In genomic region chr14:103250181-103250580, GRCh38 we compare ENCODE assay signal across 22 cellular contexts.
A peak's percentile ranks its signal among the peaks of the same experiment; 100 is the strongest.
DNase-seq lines count a peak whose midpoint lies in the region; ATAC-seq, FAIRE-seq and TF ChIP-seq lines count a peak whose summit lies in the region.
"Had no signal": no experiment of that assay in that cellular context is flagged by ENCODE, and none has a peak within 500 bp of the region (broad histone marks: within the 10 kb centered on the region; RNA-seq: fewer than 3 reads in every experiment).

No MANE protein-coding gene starts in this region.

- H2AFZ ChIP-seq in GM23338 (peak overlapping the region; percentile 80; the same call in 1 of the 2 replicates), PC-3 (ENCODE audit: low read length) (0 out of 2 replicates have a peak overlapping the region, but pooled peaks have one; percentile 39), H1 (ENCODE audit: low read length) (no peak overlapping the region)
- H2AFZ ChIP-seq: GM23248 had no signal

- H2AK5ac ChIP-seq in H1 (ENCODE audit: low read depth, low read length) = no peak overlapping the region

- no peak overlapping the region for H2BK5ac ChIP-seq in H1 (ENCODE audit: low read depth, low read length)

- H3K23ac ChIP-seq in H1 (ENCODE audit: insufficient read length) = no peak overlapping the region

- no peaks in the 10 kb centered on the region for H3K27me3 ChIP-seq in GM23338 (ENCODE audit: insufficient read depth)
- no peaks in the 10 kb centered on the region for H3K27me3 ChIP-seq in PC-3 (ENCODE audit: low read length)
- no peaks in the 10 kb centered on the region for H3K27me3 ChIP-seq in H1 (replicated peaks in 1 of 4; ENCODE audit: control insufficient read depth in 3 of 4, extremely low read depth in 1 of 4, insufficient read depth in 3 of 4, low read length in 3 of 4)
- H3K27me3 ChIP-seq in brain microvascular endothelial cell (replicated peaks) = peaks cover 2% of the 10 kb centered on the region
- no peaks in the 10 kb centered on the region for H3K27me3 ChIP-seq in HAP-1 (ENCODE audit: low read depth)
- H3K27me3 ChIP-seq: BE2C had no signal

- TF ChIP-seq CTCF in GM23338 (conservative IDR thresholded peaks at IDR 0.05; ENCODE audit: low read depth in 2 of 2) (peak; percentile 57 to 58), PC-3 (conservative IDR thresholded peaks at IDR 0.05; ENCODE audit: low read depth, low read length) (no peak), H1 (IDR thresholded peaks at IDR 0.05; ENCODE audit: control extremely low read depth in 1 of 3, insufficient read depth in 1 of 3, low read depth in 1 of 3, low read length in 3 of 3) (peak; percentile 44 to 52 (median 50)), brain microvascular endothelial cell (IDR thresholded peaks at IDR 0.05; ENCODE audit: low read depth, low read length, missing control alignments) (no peak)

- H3K27ac Mint-ChIP-seq in GM23338 = no peak overlapping the region
- H3K27ac Mint-ChIP-seq: CD8-positive, alpha-beta memory T cell had no signal

- WGBS in H1 (ENCODE audit: extremely low coverage in 1 of 2, insufficient coverage in 1 of 2, insufficient read length in 1 of 2, insufficient replicate concordance in 2 of 2, low coverage in 1 of 2, low lambda C conversion rate in 2 of 2, missing lambda C conversion rate in 1 of 2), 2 experiments = 86% methylated on average over 6 of the region's 6 CpGs; no CpG with 5 or more reads in 1 of the 2 experiments
- WGBS in urinary bladder = 77% methylated on average over 6 of the region's 6 CpGs

- DNase-seq in GM23338 (ENCODE audit: low spot score) (peak; percentile 47), PC-3 (no peak), H1 (ENCODE audit: low read depth in 1 of 2, low spot score in 2 of 2) (no peak), brain microvascular endothelial cell (no peak), HAP-1 (ENCODE audit: low spot score in 2 of 2) (no peak), AG08396 (ENCODE audit: low spot score) (no peak)
- DNase-seq: 8988T; C1 segment of cervical spinal cord; CD4-positive, CD25-positive, alpha-beta regulatory T cell; CD8-positive, alpha-beta memory T cell; COR-L47; DMS 273 treated with DMSO at 0.1 percent for 48 hours; DMS53; DND-41; EL; GM23248 had no signal

- H3K4ac ChIP-seq in H1 (replicated peaks; ENCODE audit: insufficient read length, low read depth, low read length) = no peak overlapping the region

- TF ChIP-seq EP300 in H1 (IDR thresholded peaks at IDR 0.05; ENCODE audit: borderline replicate concordance in 1 of 2, low read depth in 2 of 2, low read length in 2 of 2) = no peak

- FAIRE-seq in H1 (lab: Jason Lieb, UNC) = no peak
- FAIRE-seq: GM12878 had no signal

- H3K23me2 ChIP-seq in H1 (ENCODE audit: low read depth, low read length) = no peaks in the 10 kb centered on the region

- no peaks in the 10 kb centered on the region for H3K4me1 Mint-ChIP-seq in GM23338
- H3K4me1 Mint-ChIP-seq: CD4-positive, CD25-positive, alpha-beta regulatory T cell; CD8-positive, alpha-beta memory T cell had no signal

- TF ChIP-seq POLR2A in H1 (IDR thresholded peaks at IDR 0.05; ENCODE audit: control extremely low read depth in 1 of 2, low read depth in 2 of 2, low read length in 2 of 2) = no peak

- H3K79me2 ChIP-seq in GM23338 (replicated peaks; ENCODE audit: insufficient read depth) (no peaks in the 10 kb centered on the region), PC-3 (ENCODE audit: low read length) (no peaks in the 10 kb centered on the region), H1 (ENCODE audit: control insufficient read depth in 1 of 2, insufficient read depth in 2 of 2, low read length in 2 of 2) (no peaks in the 10 kb centered on the region)

- POLR2A ChIA-PET in PC-3 (lab: Charles Lee; ENCODE audit: unreplicated experiment) = no interaction called here
- POLR2A ChIA-PET in H1 (lab: Charles Lee; ENCODE audit: partially characterized antibody) = interaction anchor here (0.9 to 2.0 kb wide), 2 partner anchors 20 to 23 kb away, joined by 3 to 7 read pairs; no protein-coding TSS in a partner anchor

- H4K20me1 ChIP-seq in GM23338 (replicated peaks; ENCODE audit: insufficient read depth) (no peaks in the 10 kb centered on the region), PC-3 (ENCODE audit: low read length) (no peaks in the 10 kb centered on the region), H1 (replicated peaks in 1 of 2; ENCODE audit: control insufficient read depth in 1 of 2, insufficient read depth in 2 of 2, low read length in 2 of 2) (no peaks in the 10 kb centered on the region)

- H3K9me3 ChIP-seq in PC-3 (ENCODE audit: low read length) = 0 out of 2 replicates have a peak, but pooled peaks cover 5% of the 10 kb centered on the region
- no peaks in the 10 kb centered on the region for H3K9me3 ChIP-seq in H1 (ENCODE audit: insufficient read depth in 2 of 2, low read depth in 1 of 2, low read length in 1 of 2)
- no peaks in the 10 kb centered on the region for H3K9me3 ChIP-seq in HAP-1
- H3K9me3 ChIP-seq: BE2C had no signal

- no TSS peak for BruUV-seq in PC-3 (replicated peaks; lab: Mats Ljungman, UMichigan)

- ATAC-seq in GM23338 = 0 out of 3 replicates have a peak, but pooled peaks have one; percentile 29
- ATAC-seq in PC-3 = no peak
- no peak for ATAC-seq in HG03457 (IDR thresholded peaks at IDR 0.05; ENCODE audit: unreplicated experiment)
- ATAC-seq: GM12878 had no signal

- H3K18ac ChIP-seq in H1 (ENCODE audit: extremely low read depth, low read length) = no peak overlapping the region

- no peaks in the 10 kb centered on the region for H3F3A ChIP-seq in GM23338 (replicated peaks; ENCODE audit: low read depth)
- no peaks in the 10 kb centered on the region for H3F3A ChIP-seq in PC-3 (ENCODE audit: low read length, unreplicated experiment)

- no peaks in the 10 kb centered on the region for H3K36me3 Mint-ChIP-seq in GM23338 (ENCODE audit: low read depth)
- H3K36me3 Mint-ChIP-seq: CD4-positive, CD25-positive, alpha-beta regulatory T cell; CD8-positive, alpha-beta memory T cell had no signal

- H3K4me1 ChIP-seq in GM23338 (ENCODE audit: insufficient read depth) = no peaks in the 10 kb centered on the region
- H3K4me1 ChIP-seq in PC-3 (ENCODE audit: insufficient read depth, low read length) = peaks cover 40% of the 10 kb centered on the region
- no peaks in the 10 kb centered on the region for H3K4me1 ChIP-seq in H1 (replicated peaks in 1 of 4; ENCODE audit: control insufficient read depth in 3 of 4, insufficient read depth in 4 of 4, low read length in 3 of 4)
- no peaks in the 10 kb centered on the region for H3K4me1 ChIP-seq in urinary bladder (ENCODE audit: insufficient read depth)
- peaks cover 4% of the 10 kb centered on the region for H3K4me1 ChIP-seq in HAP-1
- H3K4me1 ChIP-seq: BE2C had no signal

- H3K9ac ChIP-seq in PC-3 (ENCODE audit: low read length) = no peak overlapping the region
- no peak overlapping the region for H3K9ac ChIP-seq in H1 (replicated peaks in 1 of 4; ENCODE audit: extremely low read depth in 1 of 4, low read depth in 3 of 4, low read length in 3 of 4)
- H3K9ac ChIP-seq: GM23248, KMS-11 had no signal

- intact Hi-C loops in PC-3 (cut with micrococcal nuclease) = no loop called here

- no peak overlapping the region for H3K14ac ChIP-seq in H1 (ENCODE audit: insufficient read length)

- CTCF ChIA-PET in PC-3 (lab: Charles Lee) (no interaction called here), H1 (lab: Charles Lee; ENCODE audit: partially characterized antibody) (interaction anchor here (0.6 to 2.4 kb wide), 26 partner anchors 9 to 1110 kb away, joined by 3 to 17 read pairs (median 3); no protein-coding TSS in a partner anchor)

- in situ Hi-C loops in brain microvascular endothelial cell (cut with HindIII; ENCODE audit: low pct_ligation_motif_present, low sequenced_read_pairs) = no loop called here
- in situ Hi-C loops in HAP-1 (cut with MboI; ENCODE audit: low sequenced_read_pairs) = no loop called here

- TF ChIP-seq RAD21 in H1 (IDR thresholded peaks at IDR 0.05 in 1 of 2, conservative IDR thresholded peaks at IDR 0.05 in 1 of 2; ENCODE audit: low read depth in 2 of 2, low read length in 2 of 2) = peak; percentile 15 to 48; a peak in 2 of 4 replicates

- H2BK120ac ChIP-seq in H1 (replicated peaks; ENCODE audit: low read depth, low read length) = no peak overlapping the region

- H2BK20ac ChIP-seq in H1 (ENCODE audit: low read length) = no peak overlapping the region

- H2BK15ac ChIP-seq in H1 (ENCODE audit: low read length) = no peak overlapping the region; the same call in 1 of the 2 replicates

- no peak overlapping the region for H3K4me3 Mint-ChIP-seq in GM23338
- H3K4me3 Mint-ChIP-seq: CD4-positive, CD25-positive, alpha-beta regulatory T cell had no signal

- no peak overlapping the region for H3K4me3 ChIP-seq in GM23338
- no peak overlapping the region for H3K4me3 ChIP-seq in PC-3 (ENCODE audit: low read length)
- no peak overlapping the region for H3K4me3 ChIP-seq in H1 (ENCODE audit: extremely low read depth in 1 of 4, insufficient read depth in 2 of 4, low read depth in 3 of 4, low read length in 4 of 4)
- no peak overlapping the region for H3K4me3 ChIP-seq in urinary bladder (ENCODE audit: low read depth, low read length)
- H3K4me3 ChIP-seq in brain microvascular endothelial cell (ENCODE audit: low read depth, low read length) = no peak overlapping the region
- no peak overlapping the region for H3K4me3 ChIP-seq in HAP-1
- H3K4me3 ChIP-seq: GM12878, GM23248 had no signal

- H3K27ac ChIP-seq in GM23338 (ENCODE audit: low read depth) = no peak overlapping the region
- H3K27ac ChIP-seq in PC-3 (ENCODE audit: low read length) = peak overlapping the region; percentile 54
- H3K27ac ChIP-seq in H1 (ENCODE audit: low read depth, low read length) = no peak overlapping the region
- peak overlapping the region; percentile 7 for H3K27ac ChIP-seq in urinary bladder (ENCODE audit: low read depth)
- H3K27ac ChIP-seq in brain microvascular endothelial cell = no peak overlapping the region
- H3K27ac ChIP-seq: GM23248, HL-60, KMS-11 had no signal

- peaks cover 8% of the 10 kb centered on the region; the same call in 2 of the 3 replicates for H3K9me3 Mint-ChIP-seq in GM23338
- H3K9me3 Mint-ChIP-seq: CD8-positive, alpha-beta memory T cell had no signal

- H4K91ac ChIP-seq in H1 (replicated peaks; ENCODE audit: insufficient read length, low read length) = no peak overlapping the region

- H4K8ac ChIP-seq in H1 (ENCODE audit: extremely low read depth, insufficient read depth, low read length) = no peak overlapping the region

- H3K79me1 ChIP-seq in H1 (ENCODE audit: low read depth, low read length) = no peaks in the 10 kb centered on the region

- H3K4me2 ChIP-seq in GM23338 (no peak overlapping the region), PC-3 (ENCODE audit: low read length) (peak overlapping the region; percentile 59), H1 (ENCODE audit: insufficient read depth in 1 of 2, low read depth in 2 of 2, low read length in 2 of 2) (no peak overlapping the region)
- H3K4me2 ChIP-seq: KMS-11 had no signal

- no peak overlapping the region for H3K56ac ChIP-seq in H1 (replicated peaks; ENCODE audit: insufficient read length, low read depth, low read length)

- 0 out of 2 replicates have a peak, but pooled peaks cover 3% of the 10 kb centered on the region for H3K9me2 ChIP-seq in GM23338 (ENCODE audit: insufficient read depth)
- H3K9me2 ChIP-seq in PC-3 (replicated peaks; ENCODE audit: low read length) = no peaks in the 10 kb centered on the region

- no peak overlapping the region for H4K5ac ChIP-seq in H1 (ENCODE audit: insufficient read length, low read depth, low read length)

- no peaks in the 10 kb centered on the region for H3K36me3 ChIP-seq in GM23338 (ENCODE audit: insufficient read depth)
- H3K36me3 ChIP-seq in PC-3 (ENCODE audit: low read depth, low read length) = no peaks in the 10 kb centered on the region
- H3K36me3 ChIP-seq in H1 (ENCODE audit: control insufficient read depth in 2 of 4, insufficient read depth in 4 of 4, low read length in 3 of 4) = no peaks in the 10 kb centered on the region
- no peaks in the 10 kb centered on the region for H3K36me3 ChIP-seq in urinary bladder (ENCODE audit: insufficient read depth)
- no peaks in the 10 kb centered on the region for H3K36me3 ChIP-seq in brain microvascular endothelial cell (replicated peaks)
- H3K36me3 ChIP-seq in HAP-1 (replicated peaks) = no peaks in the 10 kb centered on the region
- H3K36me3 ChIP-seq: BE2C had no signal

- H3K27me3 Mint-ChIP-seq in GM23338 (ENCODE audit: insufficient read depth, low read depth, poor library complexity) = peaks cover 3% of the 10 kb centered on the region

- H2BK12ac ChIP-seq in H1 (ENCODE audit: low read depth, low read length) = 0 out of 2 replicates have a peak overlapping the region, but pooled peaks have one; percentile 80

Comparison
In these comparisons a context has a peak if more than half of its experiments do, and no peak if none do; other contexts are left out.
1. H3K27ac ChIP-seq: peak in PC-3 (single experiment) and urinary bladder (single experiment); none in GM23338 (single experiment), H1 (single experiment) and brain microvascular endothelial cell (single experiment).
2. CTCF ChIP-seq: peak in GM23338 (2 of 2) and H1 (3 of 3); none in PC-3 (single experiment) and brain microvascular endothelial cell (single experiment).